Comparison of ENCODE assay signal across 17 cellular contexts in the genomic region with DNA sequence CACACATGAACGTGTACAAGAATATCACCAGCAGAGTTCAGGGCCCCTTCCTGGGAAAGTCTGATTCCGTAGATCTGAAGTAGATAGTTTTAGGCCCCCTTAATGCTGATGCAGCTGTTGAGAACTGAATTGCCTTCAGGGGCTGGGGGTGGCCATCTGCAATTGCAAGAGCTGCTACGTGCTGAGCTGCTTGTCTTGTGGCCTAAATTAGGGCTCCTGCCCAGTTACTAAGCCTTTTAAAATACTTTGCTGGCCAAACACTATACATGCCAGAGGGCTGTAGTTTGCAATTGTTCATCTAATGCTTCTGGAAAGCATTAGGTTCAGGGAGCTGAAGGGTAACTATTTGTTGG.
A peak's percentile ranks its signal among the peaks of the same experiment; 100 is the strongest.
DNase-seq lines count a peak whose midpoint lies in the region; ATAC-seq and TF ChIP-seq lines count a peak whose summit lies in the region.
"Had no signal": no experiment of that assay in that cellular context is flagged by ENCODE, and none has a peak within 500 bp of the region (broad histone marks: within the 10 kb centered on the region; RNA-seq: fewer than 3 reads in every experiment).

No MANE protein-coding gene starts in this region.

- no peak overlapping the region for H3K27ac ChIP-seq in mammary epithelial cell (ENCODE audit: insufficient read depth, low read depth, low read length)
- H3K27ac ChIP-seq: BLaER1 had no signal

- no peak overlapping the region for H3K4me2 ChIP-seq in mammary epithelial cell (ENCODE audit: insufficient read depth, low read depth, low read length)
- H3K4me2 ChIP-seq: BLaER1 had no signal

- WGBS in mammary epithelial cell (ENCODE audit: low coverage, missing lambda C conversion rate): 47% methylated on average over 3 of the region's 3 CpGs

- H3K4me3 ChIP-seq in mammary epithelial cell (replicated peaks in 1 of 3; ENCODE audit: insufficient read depth in 1 of 3, low read depth in 2 of 3, low read length in 3 of 3): no peak overlapping the region
- H3K4me3 ChIP-seq: BLaER1 had no signal

- no peak for ATAC-seq in stimulated activated memory B cell treated with anti-CD40 and anti-IgM and Interleukin-4, amounts not matched to agents 10 μg/mL and 1 μg/mL and 100 μg/mL, for 72 hours
- no peak for ATAC-seq in HG03520 (IDR thresholded peaks at IDR 0.05; ENCODE audit: unreplicated experiment)

- POLR2A ChIA-PET in MCF 10A (lab: Yijun Ruan, JAX): no interaction called here

- no peaks in the 10 kb centered on the region for H3K9me3 Mint-ChIP-seq in MCF 10A (ENCODE audit: unreplicated experiment)
- peaks cover 3% of the 10 kb centered on the region for H3K9me3 Mint-ChIP-seq in stimulated activated memory B cell treated with anti-CD40 and anti-IgM and Interleukin-4, amounts not matched to agents 10 μg/mL and 1 μg/mL and 100 μg/mL, for 72 hours

- H3K4me3 Mint-ChIP-seq in MCF 10A (ENCODE audit: unreplicated experiment): no peak overlapping the region
- no peak overlapping the region for H3K4me3 Mint-ChIP-seq in stimulated activated memory B cell treated with anti-CD40 and anti-IgM and Interleukin-4, amounts not matched to agents 10 μg/mL and 1 μg/mL and 100 μg/mL, for 72 hours
- H3K4me3 Mint-ChIP-seq: CD4-positive, alpha-beta memory T cell had no signal

- no peak for TF ChIP-seq CTCF in mammary epithelial cell (conservative IDR thresholded peaks at IDR 0.05 in 1 of 2, IDR thresholded peaks at IDR 0.05 in 1 of 2; ENCODE audit: extremely low read depth in 1 of 2, insufficient read depth in 1 of 2, low read depth in 1 of 2, low read length in 2 of 2)
- TF ChIP-seq CTCF in MCF 10A (IDR thresholded peaks at IDR 0.05; ENCODE audit: unreplicated experiment): no peak

- dilution Hi-C loops in mammary epithelial cell (cut with HindIII; ENCODE audit: low sequenced_read_pairs): no loop called here

- no TSS peak for BruUV-seq in mammary epithelial cell (replicated peaks; lab: Mats Ljungman, UMichigan)
- BruUV-seq in MCF 10A (replicated peaks; lab: Mats Ljungman, UMichigan): no TSS peak

- peak overlapping the region; percentile 57 for H2AFZ ChIP-seq in mammary epithelial cell (ENCODE audit: low read depth, low read length)

- CTCF ChIA-PET in mammary epithelial cell (lab: Charles Lee; ENCODE audit: low non-redundant PET): no interaction called here
- CTCF ChIA-PET in MCF 10A (lab: Yijun Ruan, JAX): interaction anchor here (0.7 kb wide), 1 partner anchor 32 kb away, joined by 3 read pairs; no protein-coding TSS in a partner anchor

- in situ Hi-C loops in mammary epithelial cell (cut with MboI; ENCODE audit: low sequenced_read_pairs in 2 of 2): no loop called here

- no peak overlapping the region for H3K9ac ChIP-seq in mammary epithelial cell (ENCODE audit: insufficient read depth, low read length)
- H3K9ac ChIP-seq: BLaER1 had no signal

- H3K36me3 Mint-ChIP-seq in MCF 10A (ENCODE audit: insufficient read depth, unreplicated experiment): no peaks in the 10 kb centered on the region
- H3K36me3 Mint-ChIP-seq in stimulated activated memory B cell treated with anti-CD40 and anti-IgM and Interleukin-4, amounts not matched to agents 10 μg/mL and 1 μg/mL and 100 μg/mL, for 72 hours: no peaks in the 10 kb centered on the region
- H3K36me3 Mint-ChIP-seq: CD4-positive, alpha-beta memory T cell had no signal

- intact Hi-C loops in mammary epithelial cell (cut with micrococcal nuclease): no loop called here
- intact Hi-C loops in MCF 10A (cut with micrococcal nuclease): no loop called here

- no peaks in the 10 kb centered on the region for H3K36me3 ChIP-seq in mammary epithelial cell (ENCODE audit: insufficient read depth, low read length)
- H3K36me3 ChIP-seq: BLaER1 had no signal

- DNase-seq in mammary epithelial cell (no peak), MCF 10A (ENCODE audit: unreplicated experiment) (no peak), RPMI8226 (peak; percentile 45), foreskin melanocyte (peak; percentile 29), putamen (ENCODE audit: low spot score) (no peak), cerebellar nuclear complex (lab: John Stamatoyannopoulos, UW) (no peak)
- DNase-seq: 8988T; CD4-positive, alpha-beta memory T cell; DMS153; NCI-H1105 treated with DMSO at 0.1 percent for 48 hours; NCI-H1694; NCI-H510A; NCI-H748 treated with DMSO at 0.1 percent for 48 hours; SHP77 had no signal

- no peaks in the 10 kb centered on the region for H3K79me2 ChIP-seq in mammary epithelial cell (ENCODE audit: insufficient read depth, low read length)

- H3K9me3 ChIP-seq in mammary epithelial cell (replicated peaks; ENCODE audit: insufficient read depth, low read length): no peaks in the 10 kb centered on the region

- H4K20me1 ChIP-seq in mammary epithelial cell (ENCODE audit: insufficient read depth, low read length): no peaks in the 10 kb centered on the region
- H4K20me1 ChIP-seq: BLaER1 had no signal

- H3K4me1 Mint-ChIP-seq in MCF 10A (ENCODE audit: insufficient read depth, unreplicated experiment): no peaks in the 10 kb centered on the region
- H3K4me1 Mint-ChIP-seq in stimulated activated memory B cell treated with anti-CD40 and anti-IgM and Interleukin-4, amounts not matched to agents 10 μg/mL and 1 μg/mL and 100 μg/mL, for 72 hours: no peaks in the 10 kb centered on the region
- H3K4me1 Mint-ChIP-seq: CD4-positive, alpha-beta memory T cell had no signal

- no peaks in the 10 kb centered on the region for H3K27me3 ChIP-seq in mammary epithelial cell (ENCODE audit: insufficient read depth, low read length)
- H3K27me3 ChIP-seq: BLaER1 had no signal

- no peaks in the 10 kb centered on the region for H3K27me3 Mint-ChIP-seq in MCF 10A (ENCODE audit: insufficient read depth, unreplicated experiment)
- H3K27me3 Mint-ChIP-seq in stimulated activated memory B cell treated with anti-CD40 and anti-IgM and Interleukin-4, amounts not matched to agents 10 μg/mL and 1 μg/mL and 100 μg/mL, for 72 hours: no peaks in the 10 kb centered on the region

- H3K4me1 ChIP-seq in mammary epithelial cell (ENCODE audit: insufficient read depth, low read length): peaks cover 9% of the 10 kb centered on the region
- H3K4me1 ChIP-seq: BLaER1 had no signal

- no peak overlapping the region for H3K27ac Mint-ChIP-seq in MCF 10A (ENCODE audit: low read depth, unreplicated experiment)
- peak overlapping the region; percentile 10 for H3K27ac Mint-ChIP-seq in stimulated activated memory B cell treated with anti-CD40 and anti-IgM and Interleukin-4, amounts not matched to agents 10 μg/mL and 1 μg/mL and 100 μg/mL, for 72 hours
- H3K27ac Mint-ChIP-seq: CD4-positive, alpha-beta memory T cell had no signal

Comparison
In these comparisons a context has a peak if more than half of its experiments do, and no peak if none do; other contexts are left out.
1. DNase-seq: peak in RPMI8226 (single experiment) and foreskin melanocyte (single experiment); none in mammary epithelial cell (single experiment), MCF 10A (single experiment), putamen (single experiment) and cerebellar nuclear complex (0 of 2).